Comparison of ENCODE assay signal across 9 cellular contexts in the genomic region with DNA sequence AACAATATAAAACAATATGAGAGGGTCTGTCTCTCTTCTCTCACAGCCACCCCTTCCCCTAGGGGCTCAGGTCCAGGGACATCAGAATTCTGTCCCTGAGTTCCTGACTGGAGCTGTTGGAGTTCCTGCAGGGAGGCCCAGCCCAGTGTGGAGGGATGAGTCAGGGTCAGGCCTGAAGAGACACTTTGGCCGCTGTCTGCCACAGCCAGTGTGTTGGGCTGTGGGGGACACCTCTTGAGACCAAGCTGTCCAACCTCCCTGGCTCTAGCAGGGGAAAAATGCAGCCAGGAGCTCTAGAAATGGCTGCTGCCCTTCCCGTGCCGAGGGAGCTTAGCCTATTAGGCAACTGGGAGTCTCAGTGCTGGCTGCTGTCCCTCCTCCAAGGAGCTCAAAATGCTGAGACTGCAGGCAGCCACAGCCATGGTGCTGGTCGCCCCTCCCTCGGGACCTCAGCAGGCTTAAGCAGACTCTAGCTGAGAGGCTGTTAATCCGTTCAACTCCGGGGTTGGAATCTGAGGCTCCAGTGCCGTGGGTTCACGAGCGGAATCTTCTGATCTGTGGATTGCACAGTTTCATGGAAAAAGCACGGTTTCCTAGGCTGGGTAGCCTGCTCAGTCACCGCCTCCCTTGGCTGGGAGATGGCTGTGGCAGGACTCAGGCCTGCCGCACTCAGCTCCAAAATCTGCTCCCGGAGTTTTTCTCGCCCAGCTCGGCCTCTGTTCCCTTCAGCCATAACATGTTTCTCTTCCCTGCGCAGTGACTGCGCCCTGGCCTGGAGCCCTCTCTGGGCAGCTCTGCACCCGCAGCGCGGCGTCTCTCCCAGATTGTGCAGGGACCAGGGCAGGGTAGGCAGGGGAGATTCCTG. TPM values are rescaled to one million over a fixed set of nuclear protein-coding genes. Genes with fewer than 3 reads are reported as not detected.
A peak's percentile ranks its signal among the peaks of the same experiment; 100 is the strongest.
DNase-seq lines count a peak whose midpoint lies in the region; TF ChIP-seq lines count a peak whose summit lies in the region.
"Had no signal": no experiment of that assay in that cellular context is flagged by ENCODE, and none has a peak within 500 bp of the region (broad histone marks: within the 10 kb centered on the region; RNA-seq: fewer than 3 reads in every experiment).

No MANE protein-coding gene starts in this region.

- WGBS in smooth muscle cell (ENCODE audit: low lambda C conversion rate): 72% methylated on average over 22 of the region's 22 CpGs

- in situ Hi-C loops in GM13976 (cut with MboI; ENCODE audit: low sequenced_read_pairs, unreplicated experiment): no loop called here

- H3K9ac ChIP-seq in iPS-20b (ENCODE audit: low read depth, low read length): peak overlapping the region; percentile 16; the same call in 1 of the 2 replicates
- no peak overlapping the region for H3K9ac ChIP-seq in smooth muscle cell (ENCODE audit: low read depth)

- peaks cover 2% of the 10 kb centered on the region for H3F3A ChIP-seq in smooth muscle cell (ENCODE audit: low read depth)

- TF ChIP-seq CTCF in smooth muscle cell (IDR thresholded peaks at IDR 0.05; ENCODE audit: borderline replicate concordance, insufficient read depth, poor library complexity, severe bottlenecking): no peak
- TF ChIP-seq CTCF in GM13976 (IDR thresholded peaks at IDR 0.05; ENCODE audit: borderline replicate concordance, control extremely low read depth, extremely low read depth, insufficient read depth, missing control alignments): no peak

- H3K4me3 ChIP-seq in iPS-20b (ENCODE audit: low read length): no peak overlapping the region
- H3K4me3 ChIP-seq in smooth muscle cell: no peak overlapping the region

- H3K27me3 ChIP-seq in iPS-20b (ENCODE audit: insufficient read depth, low read length) (no peaks in the 10 kb centered on the region), smooth muscle cell (ENCODE audit: low read depth) (no peaks in the 10 kb centered on the region)

- no peak overlapping the region for H3K27ac ChIP-seq in iPS-20b (ENCODE audit: low read length)
- peak overlapping the region; percentile 20 for H3K27ac ChIP-seq in smooth muscle cell (ENCODE audit: low read depth)

- H3K9me3 ChIP-seq in iPS-20b (ENCODE audit: insufficient read depth, low read depth, low read length): no peaks in the 10 kb centered on the region; the same call in 1 of the 2 replicates
- no peaks in the 10 kb centered on the region for H3K9me3 ChIP-seq in smooth muscle cell (replicated peaks; ENCODE audit: low read depth)

- H4K20me1 ChIP-seq in smooth muscle cell (ENCODE audit: low read depth): no peaks in the 10 kb centered on the region

- DNase-seq in GM04503 (ENCODE audit: low read depth) (peak; percentile 14), anterior cingulate cortex (lab: John Stamatoyannopoulos, UW) (peak in 46 of 58 donors; percentile 4 to 76 (median 32)), smooth muscle cell (lab: John Stamatoyannopoulos, UW; ENCODE audit: unreplicated experiment) (no peak), GM13976 (ENCODE audit: low spot score) (no peak), NCI-H1105 (lab: John Stamatoyannopoulos, UW) (no peak), germinal center (ENCODE audit: low spot score) (no peak)
- DNase-seq in activated CD4-positive, alpha-beta T cell treated with anti-CD3 and anti-CD28 coated beads for 1 hour: no peak
- DNase-seq: T1000 had no signal

- no peaks in the 10 kb centered on the region for H3K4me1 ChIP-seq in iPS-20b (ENCODE audit: insufficient read depth, low read length)
- peaks cover 3% of the 10 kb centered on the region for H3K4me1 ChIP-seq in smooth muscle cell (ENCODE audit: low read depth)

- H2AFZ ChIP-seq in smooth muscle cell (ENCODE audit: low read depth): peak overlapping the region; percentile 74

- H3K36me3 ChIP-seq in iPS-20b (ENCODE audit: insufficient read depth, low read depth, low read length) (no peaks in the 10 kb centered on the region), smooth muscle cell (ENCODE audit: low read depth) (no peaks in the 10 kb centered on the region)

- H3K4me2 ChIP-seq in smooth muscle cell: peak overlapping the region; percentile 31

- peaks cover 7% of the 10 kb centered on the region for H3K79me2 ChIP-seq in smooth muscle cell (ENCODE audit: low read depth)

RNA-seq across cellular contexts. Expression of a gene that starts 3.8 kb away (rescaled TPM):
- 23.0 and 37.2 TPM in 2 replicates for total RNA-seq in smooth muscle cell
- polyA plus RNA-seq in smooth muscle cell: 8.3 and 10.3 TPM in 2 replicates

Comparison
In these comparisons a context has a peak if more than half of its experiments do, and no peak if none do; other contexts are left out.
1. DNase-seq: peak in GM04503 (single experiment) and anterior cingulate cortex (46 of 58); none in smooth muscle cell (single experiment), GM13976 (single experiment), NCI-H1105 (single experiment), germinal center (single experiment) and activated CD4-positive, alpha-beta T cell treated with anti-CD3 and anti-CD28 coated beads for 1 hour (single experiment).